ENCODE assay signal across 1 cellular context in genomic region chr21:41610042-41610839, GRCh38.
A peak's percentile ranks its signal among the peaks of the same experiment; 100 is the strongest.
TF ChIP-seq lines count a peak whose summit lies in the region.

No MANE protein-coding gene starts in this region.

TF ChIP-seq in HepG2, 621 proteins besides CTCF, POLR2A, EP300 and RAD21 (continued from another document):
- peak; percentile 52; a peak in 1 of 4 replicates for TF ChIP-seq HMGXB4 (CRISPR knock-in tag; IDR thresholded peaks at IDR 0.05; ENCODE audit: borderline replicate concordance in 1 of 2, low read depth in 1 of 2)
- TF ChIP-seq CREM (IDR thresholded peaks at IDR 0.05): peak; percentile 43; the same call in 1 of the 2 replicates
- TF ChIP-seq CREM (CRISPR knock-in tag; IDR thresholded peaks at IDR 0.05): no peak
